In genomic region chr6:37375376-37375775, GRCh38 we compare ENCODE assay signal across 21 cellular contexts. TPM values are rescaled to one million over a fixed set of nuclear protein-coding genes. Genes with fewer than 3 reads are reported as not detected.
A peak's percentile ranks its signal among the peaks of the same experiment; 100 is the strongest.
DNase-seq lines count a peak whose midpoint lies in the region; ATAC-seq and TF ChIP-seq lines count a peak whose summit lies in the region.
"Had no signal": no experiment of that assay in that cellular context is flagged by ENCODE, and none has a peak within 500 bp of the region (broad histone marks: within the 10 kb centered on the region; RNA-seq: fewer than 3 reads in every experiment).

No MANE protein-coding gene starts in this region.

- no peaks in the 10 kb centered on the region for H4K20me1 ChIP-seq in OCI-LY1 (ENCODE audit: insufficient read depth, low read length)
- H4K20me1 ChIP-seq in neural cell (ENCODE audit: insufficient read depth): no peaks in the 10 kb centered on the region
- no peaks in the 10 kb centered on the region for H4K20me1 ChIP-seq in MM.1S (ENCODE audit: insufficient read depth, low read length)

- peak overlapping the region; percentile 3 to 83 (median 54) for H3K27ac Mint-ChIP-seq in IgD-negative memory B cell
- peak overlapping the region; percentile 36 for H3K27ac Mint-ChIP-seq in activated T-helper 17 cell treated with anti-CD3 and anti-CD28 coated beads, Interleukin-2, amount 50 U/mL, for 72 hours
- H3K27ac Mint-ChIP-seq: CD4-positive, alpha-beta T cell had no signal

- peak overlapping the region; percentile 67 for H3K27ac ChIP-seq in OCI-LY1 (ENCODE audit: low read depth, low read length, poor library complexity, severe bottlenecking)
- peak overlapping the region; percentile 72 for H3K27ac ChIP-seq in neural cell (ENCODE audit: low read length)
- no peak overlapping the region for H3K27ac ChIP-seq in MM.1S (ENCODE audit: low read length)

- TF ChIP-seq RAD21 in neural cell (conservative IDR thresholded peaks at IDR 0.05): no peak

- no peaks in the 10 kb centered on the region for H3K27me3 ChIP-seq in OCI-LY1 (ENCODE audit: insufficient read depth, low read length)
- H3K27me3 ChIP-seq in neural cell (ENCODE audit: insufficient read depth, low read depth, low read length): no peaks in the 10 kb centered on the region
- H3K27me3 ChIP-seq in MM.1S (replicated peaks; ENCODE audit: insufficient read depth, low read length): no peaks in the 10 kb centered on the region
- H3K27me3 ChIP-seq: MG63 had no signal

- no peaks in the 10 kb centered on the region for H3K27me3 Mint-ChIP-seq in IgD-negative memory B cell
- H3K27me3 Mint-ChIP-seq in activated T-helper 17 cell treated with anti-CD3 and anti-CD28 coated beads, Interleukin-2, amount 50 U/mL, for 72 hours: no peaks in the 10 kb centered on the region
- H3K27me3 Mint-ChIP-seq: CD4-positive, alpha-beta T cell had no signal

- no peak for TF ChIP-seq EP300 in neural cell (conservative IDR thresholded peaks at IDR 0.05; ENCODE audit: poor library complexity, severe bottlenecking)

- H3K4me2 ChIP-seq in OCI-LY1 (ENCODE audit: low read length) (no peak overlapping the region; the same call in 1 of the 2 replicates), neural cell (ENCODE audit: low read length) (no peak overlapping the region), MM.1S (ENCODE audit: low read depth, low read length) (no peak overlapping the region)

- H3K4me3 ChIP-seq in OCI-LY1 (ENCODE audit: low read depth, low read length, poor library complexity, severe bottlenecking) (no peak overlapping the region), neural cell (ENCODE audit: low read length) (peak overlapping the region; percentile 32), MM.1S (ENCODE audit: low read length) (no peak overlapping the region)
- H3K4me3 ChIP-seq: MG63 had no signal

- no peaks in the 10 kb centered on the region for H3K79me2 ChIP-seq in OCI-LY1 (ENCODE audit: insufficient read depth, low read length)
- no peaks in the 10 kb centered on the region for H3K79me2 ChIP-seq in neural cell (replicated peaks; ENCODE audit: insufficient read depth, low read length)
- H3K79me2 ChIP-seq in MM.1S (ENCODE audit: low read length): no peaks in the 10 kb centered on the region

- H3F3A ChIP-seq in OCI-LY1 (ENCODE audit: insufficient read depth, low read length) (no peaks in the 10 kb centered on the region), neural cell (ENCODE audit: insufficient read depth, low read length, poor library complexity, severe bottlenecking) (no peaks in the 10 kb centered on the region), MM.1S (ENCODE audit: insufficient read depth, low read length) (no peaks in the 10 kb centered on the region)

- H3K9me2 ChIP-seq in OCI-LY1 (ENCODE audit: low read depth, low read length) (no peaks in the 10 kb centered on the region), neural cell (ENCODE audit: insufficient read depth, low read length) (no peaks in the 10 kb centered on the region), MM.1S (replicated peaks; ENCODE audit: insufficient read depth, low read length) (no peaks in the 10 kb centered on the region)

- no peaks in the 10 kb centered on the region for H3K9me3 ChIP-seq in OCI-LY1 (ENCODE audit: low read length)
- H3K9me3 ChIP-seq in neural cell (ENCODE audit: low read length): no peaks in the 10 kb centered on the region
- H3K9me3 ChIP-seq in MM.1S (replicated peaks; ENCODE audit: insufficient read depth, low read length): no peaks in the 10 kb centered on the region
- H3K9me3 ChIP-seq: Caco-2, MG63 had no signal

- no peak for TF ChIP-seq CTCF in OCI-LY1 (IDR thresholded peaks at IDR 0.05; ENCODE audit: low read length)
- no peak for TF ChIP-seq CTCF in neural cell (IDR thresholded peaks at IDR 0.05; ENCODE audit: poor library complexity, severe bottlenecking)
- no peak for TF ChIP-seq CTCF in MM.1S (IDR thresholded peaks at IDR 0.05; ENCODE audit: low read length)

- H3K9me3 Mint-ChIP-seq in IgD-negative memory B cell: no peaks in the 10 kb centered on the region
- no peaks in the 10 kb centered on the region for H3K9me3 Mint-ChIP-seq in activated T-helper 17 cell treated with anti-CD3 and anti-CD28 coated beads, Interleukin-2, amount 50 U/mL, for 72 hours
- H3K9me3 Mint-ChIP-seq: CD4-positive, alpha-beta T cell had no signal

- H3K4me1 ChIP-seq in OCI-LY1 (ENCODE audit: insufficient read depth, low read length, severe bottlenecking) (peaks cover 20% of the 10 kb centered on the region), MM.1S (ENCODE audit: low read length) (no peaks in the 10 kb centered on the region)
- H3K4me1 ChIP-seq: Caco-2 had no signal

- peaks cover 32 to 33% (median 32%) of the 10 kb centered on the region in 3 donors for H3K4me1 Mint-ChIP-seq in IgD-negative memory B cell
- no peaks in the 10 kb centered on the region for H3K4me1 Mint-ChIP-seq in activated T-helper 17 cell treated with anti-CD3 and anti-CD28 coated beads, Interleukin-2, amount 50 U/mL, for 72 hours

- H3K4me3 Mint-ChIP-seq in IgD-negative memory B cell: peak overlapping the region in 2 of 4 donors; percentile 28 to 73
- H3K4me3 Mint-ChIP-seq in activated T-helper 17 cell treated with anti-CD3 and anti-CD28 coated beads, Interleukin-2, amount 50 U/mL, for 72 hours: no peak overlapping the region
- H3K4me3 Mint-ChIP-seq: CD4-positive, alpha-beta T cell had no signal

- peaks cover 4% of the 10 kb centered on the region for H3K36me3 Mint-ChIP-seq in IgD-negative memory B cell
- peaks cover 76% of the 10 kb centered on the region for H3K36me3 Mint-ChIP-seq in activated T-helper 17 cell treated with anti-CD3 and anti-CD28 coated beads, Interleukin-2, amount 50 U/mL, for 72 hours (ENCODE audit: low read depth)

- ATAC-seq in activated T-helper 17 cell treated with anti-CD3 and anti-CD28 coated beads, Interleukin-2, amount 50 U/mL, for 72 hours (replicated peaks): no peak
- ATAC-seq in GM19328 (IDR thresholded peaks at IDR 0.05; ENCODE audit: unreplicated experiment): no peak

- H3K36me3 ChIP-seq in OCI-LY1 (ENCODE audit: insufficient read depth, low read length) (peaks cover 14% of the 10 kb centered on the region; the same call in 1 of the 2 replicates), neural cell (ENCODE audit: insufficient read depth, low read length) (no peaks in the 10 kb centered on the region), MM.1S (replicated peaks; ENCODE audit: insufficient read depth, low read length) (no peaks in the 10 kb centered on the region; the same call in 1 of the 2 replicates)

- H2AFZ ChIP-seq in OCI-LY1 (ENCODE audit: low read length) (no peak overlapping the region), neural cell (ENCODE audit: low read depth, low read length) (no peak overlapping the region), MM.1S (ENCODE audit: low read length) (no peak overlapping the region)

- DNase-seq in MM.1S: no peak
- DNase-seq in NCI-H1417 treated with DMSO at 0.1 percent for 48 hours (lab: John Stamatoyannopoulos, UW): no peak
- no peak for DNase-seq in GF-D8 (lab: John Stamatoyannopoulos, UW)
- DNase-seq: Caco-2; CD4-positive, alpha-beta T cell; DMS 273 treated with DMSO at 0.1 percent for 48 hours; DND-41; MG63; NCI-H1048; NCI-H1436; NCI-H2029; NCI-H2171; NCI-H345; NCI-H524; NCI-H82; Right ventricle myocardium superior had no signal

- H3K9ac ChIP-seq in OCI-LY1 (ENCODE audit: low read length): no peak overlapping the region
- H3K9ac ChIP-seq in neural cell (ENCODE audit: low read length): peak overlapping the region; percentile 32
- no peak overlapping the region for H3K9ac ChIP-seq in MM.1S (ENCODE audit: low read length)

TF ChIP-seq in neural cell, 6 proteins besides CTCF, POLR2A, EP300 and RAD21:
- no peak for TF ChIP-seq POLR2AphosphoS5 (IDR thresholded peaks at IDR 0.05)
- no peak for TF ChIP-seq TAF1 (IDR thresholded peaks at IDR 0.05; ENCODE audit: low read depth)
- TF ChIP-seq MXI1 (conservative IDR thresholded peaks at IDR 0.05; ENCODE audit: poor library complexity, severe bottlenecking): no peak
- TF ChIP-seq SMC3 (conservative IDR thresholded peaks at IDR 0.05; ENCODE audit: poor library complexity): no peak
- TF ChIP-seq EZH2 (IDR thresholded peaks at IDR 0.05; ENCODE audit: borderline replicate concordance, insufficient read depth, low read length, poor library complexity, severe bottlenecking): no peak
- TF ChIP-seq REST (IDR thresholded peaks at IDR 0.05; ENCODE audit: borderline replicate concordance): no peak

RNA-seq across cellular contexts. Expression of gene RNF8, which starts 21.6 kb away (rescaled TPM):
- polyA plus RNA-seq in IgD-negative memory B cell (15.4 TPM), neural cell (54.0 and 60.9 TPM in 2 replicates)
- total RNA-seq in activated T-helper 17 cell treated with anti-CD3 and anti-CD28 coated beads, Interleukin-2, amount 50 U/mL, for 72 hours: 10 to 100 TPM; 23.0 to 30.3 TPM
- polyA minus RNA-seq in neural cell: 44.8 and 61.2 TPM in 2 replicates

RNA-seq across cellular contexts. Expression of gene CMTR1, which starts 57.6 kb away (rescaled TPM):
- polyA plus RNA-seq in IgD-negative memory B cell (27.5 TPM), neural cell (64.1 and 65.0 TPM in 2 replicates)
- 10 to 100 TPM; 37.8 to 51.8 TPM for total RNA-seq in activated T-helper 17 cell treated with anti-CD3 and anti-CD28 coated beads, Interleukin-2, amount 50 U/mL, for 72 hours
- 52.1 and 58.6 TPM in 2 replicates for polyA minus RNA-seq in neural cell
